In genomic region chr9:34178698-34179527, GRCh38 we compare ENCODE assay signal across 8 cellular contexts. TPM values are rescaled to one million over a fixed set of nuclear protein-coding genes. Genes with fewer than 3 reads are reported as not detected.
DNase-seq lines count a peak whose midpoint lies in the region; ATAC-seq and TF ChIP-seq lines count a peak whose summit lies in the region.

Gene UBAP1, plus strand, starts transcription at chr9:34179043. Its CDS starts 41,872 bp downstream, at chr9:34220915.

- no peaks in the 10 kb centered on the region for H3K36me3 ChIP-seq in left ventricle myocardium inferior

- TF ChIP-seq CTCF in GM13976 (IDR thresholded peaks at IDR 0.05; ENCODE audit: borderline replicate concordance, control extremely low read depth, extremely low read depth, insufficient read depth, missing control alignments): no peak
- peak; percentile 25 for TF ChIP-seq CTCF in left ventricle myocardium inferior (IDR thresholded peaks at IDR 0.05; ENCODE audit: borderline replicate concordance)
- TF ChIP-seq CTCF in progenitor cell of endocrine pancreas (IDR thresholded peaks at IDR 0.05; ENCODE audit: unreplicated experiment): peak; percentile 4

- peak within 1 kb of the TSS; percentile 91 for H3K4me3 ChIP-seq in left ventricle myocardium inferior

- H3K9me3 ChIP-seq in left ventricle myocardium inferior (replicated peaks): no peaks in the 10 kb centered on the region

- ATAC-seq in HG02870 (IDR thresholded peaks at IDR 0.05; ENCODE audit: unreplicated experiment): peak; percentile 98

- no peaks in the 10 kb centered on the region for H3K27me3 ChIP-seq in left ventricle myocardium inferior (ENCODE audit: low read depth)

- H3K27me3 Mint-ChIP-seq in T-helper 1 cell treated with Interleukin-12 subunit alpha and Interleukin-12 subunit beta and Interleukin-4 antibody, amounts not matched to agents 30 μg/mL and 1 μg/mL, for 36 hours (ENCODE audit: low read depth): no peaks in the 10 kb centered on the region
- H3K27me3 Mint-ChIP-seq in progenitor cell of endocrine pancreas: no peaks in the 10 kb centered on the region

- H3K9me3 Mint-ChIP-seq in T-helper 1 cell treated with Interleukin-12 subunit alpha and Interleukin-12 subunit beta and Interleukin-4 antibody, amounts not matched to agents 30 μg/mL and 1 μg/mL, for 36 hours: no peaks in the 10 kb centered on the region
- H3K9me3 Mint-ChIP-seq in progenitor cell of endocrine pancreas (ENCODE audit: low read depth): no peaks in the 10 kb centered on the region

- in situ Hi-C loops in GM13976 (cut with MboI; ENCODE audit: low sequenced_read_pairs, unreplicated experiment): no loop called here

- peak within 1 kb of the TSS; percentile 97 for H3K27ac Mint-ChIP-seq in T-helper 1 cell treated with Interleukin-12 subunit alpha and Interleukin-12 subunit beta and Interleukin-4 antibody, amounts not matched to agents 30 μg/mL and 1 μg/mL, for 36 hours
- peak within 1 kb of the TSS; percentile 97 for H3K27ac Mint-ChIP-seq in progenitor cell of endocrine pancreas

- DNase-seq in GM13976 (ENCODE audit: low spot score) (peak; percentile 97), NCI-H146 treated with DMSO at 0.1 percent for 48 hours (lab: John Stamatoyannopoulos, UW; ENCODE audit: unreplicated experiment) (peak; percentile 97), amniotic stem cell (lab: John Stamatoyannopoulos, UW) (peak; percentile 91), left ventricle myocardium inferior (peak; percentile 96), progenitor cell of endocrine pancreas (ENCODE audit: low spot score, unreplicated experiment) (peak; percentile 92), ureter (ENCODE audit: low spot score) (peak; percentile 98)

- H3K4me3 Mint-ChIP-seq in T-helper 1 cell treated with Interleukin-12 subunit alpha and Interleukin-12 subunit beta and Interleukin-4 antibody, amounts not matched to agents 30 μg/mL and 1 μg/mL, for 36 hours: peak within 1 kb of the TSS; percentile 97
- peak within 1 kb of the TSS; percentile 94 for H3K4me3 Mint-ChIP-seq in progenitor cell of endocrine pancreas (ENCODE audit: low read depth)

- H3K36me3 Mint-ChIP-seq in T-helper 1 cell treated with Interleukin-12 subunit alpha and Interleukin-12 subunit beta and Interleukin-4 antibody, amounts not matched to agents 30 μg/mL and 1 μg/mL, for 36 hours (ENCODE audit: low read depth): peaks cover 12% of the 10 kb centered on the region
- H3K36me3 Mint-ChIP-seq in progenitor cell of endocrine pancreas (ENCODE audit: insufficient read depth): peaks cover 3% of the 10 kb centered on the region

- H3K4me1 Mint-ChIP-seq in T-helper 1 cell treated with Interleukin-12 subunit alpha and Interleukin-12 subunit beta and Interleukin-4 antibody, amounts not matched to agents 30 μg/mL and 1 μg/mL, for 36 hours (ENCODE audit: low read depth): peaks cover 17% of the 10 kb centered on the region
- peaks cover 10% of the 10 kb centered on the region for H3K4me1 Mint-ChIP-seq in progenitor cell of endocrine pancreas (ENCODE audit: low read depth)

- intact Hi-C loops in left ventricle myocardium inferior (cut with micrococcal nuclease): no loop called here

- peak within 1 kb of the TSS; percentile 95 for H3K27ac ChIP-seq in left ventricle myocardium inferior (replicated peaks)

- peaks cover 31% of the 10 kb centered on the region for H3K4me1 ChIP-seq in left ventricle myocardium inferior

RNA-seq across cellular contexts. Expression of gene UBAP1, which starts in this region (rescaled TPM):
- total RNA-seq in left ventricle myocardium inferior (37.6 TPM), progenitor cell of endocrine pancreas (45.6 and 47.6 TPM in 2 replicates), ureter (47.0 TPM)

Comparison
In these comparisons a context has a peak if more than half of its experiments do, and no peak if none do; other contexts are left out.
1. Peak in every context shown above with its lines: DNase-seq, ATAC-seq, H3K4me3 ChIP-seq and H3K27ac ChIP-seq.